10 cellular contexts compared by ENCODE assay signal in the genomic region with DNA sequence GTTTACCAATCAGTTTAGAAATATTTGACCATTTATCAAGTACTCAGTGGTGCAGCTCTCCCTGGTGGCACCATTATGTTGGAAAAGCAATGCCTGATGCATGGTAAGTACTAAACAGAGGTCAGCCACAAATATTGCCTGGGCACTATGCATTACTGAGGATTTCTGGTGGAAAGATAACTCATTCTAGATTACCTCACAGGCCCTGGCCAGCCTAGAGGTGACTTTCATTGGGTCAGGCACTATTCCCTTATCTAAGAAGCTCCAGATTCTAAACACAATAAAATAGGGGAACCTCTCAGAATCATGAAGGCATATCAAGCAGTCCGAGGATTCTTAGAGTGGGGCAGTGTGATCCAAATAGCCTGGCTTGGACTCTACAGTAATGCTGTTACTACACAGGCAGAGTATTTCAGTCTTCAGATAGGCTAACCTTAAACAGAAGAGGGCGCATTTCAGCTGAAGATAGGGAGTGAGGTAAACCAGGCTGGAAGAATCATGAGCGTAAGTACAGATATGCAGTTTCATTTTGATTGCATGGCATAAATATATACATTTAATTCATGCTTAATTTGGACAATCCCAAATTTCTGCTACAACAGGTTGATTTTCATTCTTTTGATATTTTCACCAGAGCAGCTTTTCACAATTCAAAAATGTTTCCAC. TPM values are rescaled to one million over a fixed set of nuclear protein-coding genes. Genes with fewer than 3 reads are reported as not detected.
A peak's percentile ranks its signal among the peaks of the same experiment; 100 is the strongest.
DNase-seq lines count a peak whose midpoint lies in the region; ATAC-seq and TF ChIP-seq lines count a peak whose summit lies in the region.
"Had no signal": no experiment of that assay in that cellular context is flagged by ENCODE, and none has a peak within 500 bp of the region (broad histone marks: within the 10 kb centered on the region; RNA-seq: fewer than 3 reads in every experiment).

No MANE protein-coding gene starts in this region.

- in situ Hi-C loops in Caki2 (cut with HindIII; ENCODE audit: low pct_unique_long_range_greater_than_20kb, low sequenced_read_pairs), result no loop called here

- H3K27me3 ChIP-seq in colonic mucosa, result no peaks in the 10 kb centered on the region

- H3K36me3 Mint-ChIP-seq in osteocyte (ENCODE audit: unreplicated experiment), result no peaks in the 10 kb centered on the region
- H3K36me3 Mint-ChIP-seq in stimulated activated effector memory CD8-positive, alpha-beta T cell treated with anti-CD3 and anti-CD28 coated beads, Interleukin-12 subunit alpha, Interleukin-12 subunit beta, amount 100 ng/mL, for 72 hours, result no peaks in the 10 kb centered on the region

- no peaks in the 10 kb centered on the region for H3K9me3 ChIP-seq in colonic mucosa

- intact Hi-C loops in colonic mucosa (cut with DNase I), result no loop called here

- H3K27ac ChIP-seq in colonic mucosa, result peak overlapping the region; percentile 60
- H3K27ac ChIP-seq: skin epidermis had no signal

- no peak overlapping the region for H3K4me3 ChIP-seq in colonic mucosa
- H3K4me3 ChIP-seq: skin epidermis had no signal

- H3K9ac ChIP-seq in colonic mucosa (ENCODE audit: low read depth in 2 of 2, low read length in 2 of 2), result peak overlapping the region in 1 of 2 donors; percentile 23

- no peak overlapping the region for H3K4me3 Mint-ChIP-seq in osteocyte (ENCODE audit: unreplicated experiment)
- H3K4me3 Mint-ChIP-seq in stimulated activated effector memory CD8-positive, alpha-beta T cell treated with anti-CD3 and anti-CD28 coated beads, Interleukin-12 subunit alpha, Interleukin-12 subunit beta, amount 100 ng/mL, for 72 hours, result no peak overlapping the region
- H3K4me3 Mint-ChIP-seq: T-helper 1 cell treated with Interleukin-12 subunit alpha and Interleukin-12 subunit beta and Interleukin-4 antibody, amounts not matched to agents 30 μg/mL and 1 μg/mL, for 36 hours had no signal

- no peaks in the 10 kb centered on the region for H3K27me3 Mint-ChIP-seq in osteocyte (ENCODE audit: unreplicated experiment)

- no peaks in the 10 kb centered on the region for H3K4me1 Mint-ChIP-seq in osteocyte (ENCODE audit: unreplicated experiment)
- no peaks in the 10 kb centered on the region for H3K4me1 Mint-ChIP-seq in stimulated activated effector memory CD8-positive, alpha-beta T cell treated with anti-CD3 and anti-CD28 coated beads, Interleukin-12 subunit alpha, Interleukin-12 subunit beta, amount 100 ng/mL, for 72 hours

- peak; percentile 88 for ATAC-seq in GM19035 (IDR thresholded peaks at IDR 0.05; ENCODE audit: unreplicated experiment)
- ATAC-seq in HG03097 (IDR thresholded peaks at IDR 0.05; ENCODE audit: low FRiP score, unreplicated experiment), result peak; percentile 50
- ATAC-seq in stimulated activated effector memory CD8-positive, alpha-beta T cell treated with anti-CD3 and anti-CD28 coated beads, Interleukin-12 subunit alpha, Interleukin-12 subunit beta, amount 100 ng/mL, for 72 hours, result no peak

- peak; percentile 80 for DNase-seq in Caki2 (ENCODE audit: low read depth)
- DNase-seq in NCI-H526 treated with DMSO at 0.1 percent for 48 hours (lab: John Stamatoyannopoulos, UW), result peak; percentile 24
- peak; percentile 56 for DNase-seq in colonic mucosa
- DNase-seq in osteocyte (ENCODE audit: extremely low spot score, unreplicated experiment), result no peak
- no peak for DNase-seq in mucosa of gallbladder (ENCODE audit: low spot score)
- DNase-seq in stimulated activated effector memory CD8-positive, alpha-beta T cell treated with anti-CD3 and anti-CD28 coated beads, Interleukin-12 subunit alpha, Interleukin-12 subunit beta, amount 100 ng/mL, for 72 hours (ENCODE audit: low spot score in 2 of 2), result no peak

- no peaks in the 10 kb centered on the region for H3K4me1 ChIP-seq in colonic mucosa

- H3K27ac Mint-ChIP-seq in osteocyte (ENCODE audit: unreplicated experiment), result no peak overlapping the region
- H3K27ac Mint-ChIP-seq in stimulated activated effector memory CD8-positive, alpha-beta T cell treated with anti-CD3 and anti-CD28 coated beads, Interleukin-12 subunit alpha, Interleukin-12 subunit beta, amount 100 ng/mL, for 72 hours, result no peak overlapping the region
- H3K27ac Mint-ChIP-seq: T-helper 1 cell treated with Interleukin-12 subunit alpha and Interleukin-12 subunit beta and Interleukin-4 antibody, amounts not matched to agents 30 μg/mL and 1 μg/mL, for 36 hours had no signal

- H3K9me3 Mint-ChIP-seq in osteocyte (ENCODE audit: unreplicated experiment), result peaks cover 4% of the 10 kb centered on the region
- peaks cover 2% of the 10 kb centered on the region for H3K9me3 Mint-ChIP-seq in stimulated activated effector memory CD8-positive, alpha-beta T cell treated with anti-CD3 and anti-CD28 coated beads, Interleukin-12 subunit alpha, Interleukin-12 subunit beta, amount 100 ng/mL, for 72 hours
- H3K9me3 Mint-ChIP-seq: T-helper 1 cell treated with Interleukin-12 subunit alpha and Interleukin-12 subunit beta and Interleukin-4 antibody, amounts not matched to agents 30 μg/mL and 1 μg/mL, for 36 hours had no signal

- no peak for TF ChIP-seq CTCF in colonic mucosa (IDR thresholded peaks at IDR 0.05)
- TF ChIP-seq CTCF in osteocyte (IDR thresholded peaks at IDR 0.05), result peak; percentile 57

- no peaks in the 10 kb centered on the region for H3K36me3 ChIP-seq in colonic mucosa

RNA-seq across cellular contexts. Expression of a gene that starts 12.1 kb away (rescaled TPM):
- total RNA-seq in Caki2 (2014; rRNA removed; shearing (Covaris generic); ENCODE audit: low replicate concordance), result not detected in 2 replicates
- total RNA-seq in colonic mucosa (10 to 100 TPM in 1 of 2 donors, under 1 TPM in 1; 0.11 to 13.2 TPM), osteocyte (0.29 TPM in 1 of 2 replicates, not detected in the other), mucosa of gallbladder (0.06 TPM)

Comparison
In these comparisons a context has a peak if more than half of its experiments do, and no peak if none do; other contexts are left out.
1. DNase-seq: peak in Caki2 (single experiment), NCI-H526 treated with DMSO at 0.1 percent for 48 hours (single experiment) and colonic mucosa (single experiment); none in osteocyte (single experiment), mucosa of gallbladder (single experiment) and stimulated activated effector memory CD8-positive, alpha-beta T cell treated with anti-CD3 and anti-CD28 coated beads, Interleukin-12 subunit alpha, Interleukin-12 subunit beta, amount 100 ng/mL, for 72 hours (0 of 2).